8 cellular contexts compared by ENCODE assay signal in genomic region chr11:57349491-57350274, GRCh38. TPM values are rescaled to one million over a fixed set of nuclear protein-coding genes. Genes with fewer than 3 reads are reported as not detected.
DNase-seq lines count a peak whose midpoint lies in the region; ATAC-seq and TF ChIP-seq lines count a peak whose summit lies in the region.

No MANE protein-coding gene starts in this region.

- no peak overlapping the region for H3K4me3 ChIP-seq in heart left ventricle

- no peaks in the 10 kb centered on the region for H3K27me3 ChIP-seq in heart left ventricle

- ATAC-seq in heart left ventricle: peak in 3 of 4 donors; percentile 62 to 82 (median 71)
- no peak for ATAC-seq in HG03439 (IDR thresholded peaks at IDR 0.05; ENCODE audit: unreplicated experiment)
- ATAC-seq in HG03354 (IDR thresholded peaks at IDR 0.05; ENCODE audit: poor library complexity, severe bottlenecking, unreplicated experiment): no peak

- intact Hi-C loops in heart left ventricle (cut with DNase I): loop anchor here (2.0 to 10.0 kb wide), 17 partner anchors 57 to 1165 kb away; partner anchors contain the start of genes YPEL4 (in 4 of the 10), SLC43A3 (in 2 of the 10) and SLC43A1 (in 1 of the 10)

- TF ChIP-seq CTCF in 22Rv1 (IDR thresholded peaks at IDR 0.05) (peak; percentile 96), heart left ventricle (IDR thresholded peaks at IDR 0.05) (peak; percentile 88 to 95 (median 92))

- DNase-seq in GM19240 (ENCODE audit: insufficient read length, low spot score) (peak; percentile 50), RPMI7951 (ENCODE audit: low read depth) (peak; percentile 48), heart left ventricle (peak; percentile 65 to 89 (median 72)), retina (peak; percentile 89)
- DNase-seq in activated naive CD4-positive, alpha-beta T cell treated with anti-CD3 and anti-CD28 coated beads, Interleukin-2, amount 50 U/mL, for 16 hours: peak; percentile 65

- TF ChIP-seq POLR2A in heart left ventricle (IDR thresholded peaks at IDR 0.05): no peak

- peaks cover 0 to 14% (median 5%) of the 10 kb centered on the region in 12 donors for H3K4me1 ChIP-seq in heart left ventricle

- no peak overlapping the region for H3K27ac ChIP-seq in 22Rv1
- peak overlapping the region in 8 of 12 donors; percentile 0 to 71 (median 30) for H3K27ac ChIP-seq in heart left ventricle

- H3K9me3 ChIP-seq in heart left ventricle: peaks cover 0 to 7% (median 0%) of the 10 kb centered on the region in 12 donors

- H3K36me3 ChIP-seq in heart left ventricle: no peaks in the 10 kb centered on the region

- WGBS in heart left ventricle, 4 donors: 15 to 17% (median 16%) methylated on average over 27 to 31 of the region's 31 CpGs

RNA-seq across cellular contexts. Expression of gene P2RX3, which starts 11.5 kb away (rescaled TPM):
- total RNA-seq in RPMI7951 (2014; rRNA removed; shearing (Covaris generic)): not detected in 2 replicates
- 1 to 10 TPM in 7 of 9 donors, under 1 TPM in 2; 0.63 to 7.1 (median 1.5) TPM for total RNA-seq in heart left ventricle
- polyA plus RNA-seq in heart left ventricle: under 1 TPM; 0.35 to 0.72 TPM

RNA-seq across cellular contexts. Expression of gene SSRP1, which starts 14.0 kb away (rescaled TPM):
- 105 and 106 TPM in 2 replicates for total RNA-seq in RPMI7951 (2014; rRNA removed; shearing (Covaris generic))
- total RNA-seq in heart left ventricle: 10 to 100 TPM; 31.8 to 60.4 (median 41.6) TPM
- polyA plus RNA-seq in heart left ventricle: 10 to 100 TPM; 21.8 to 86.5 TPM

RNA-seq across cellular contexts. Expression of gene TNKS1BP1, which starts 24.9 kb away (rescaled TPM):
- 21.9 and 24.8 TPM in 2 replicates for total RNA-seq in RPMI7951 (2014; rRNA removed; shearing (Covaris generic))
- total RNA-seq in heart left ventricle: 10 to 100 TPM; 25.3 to 68.3 (median 33.1) TPM
- 10 to 100 TPM; 36.9 to 45.3 TPM for polyA plus RNA-seq in heart left ventricle

RNA-seq across cellular contexts. Expression of gene PRG3, which starts 31.3 kb away (rescaled TPM):
- total RNA-seq in RPMI7951 (2014; rRNA removed; shearing (Covaris generic)): not detected in 2 replicates
- total RNA-seq in heart left ventricle: not detected
- not detected for polyA plus RNA-seq in heart left ventricle

RNA-seq across cellular contexts. Expression of gene PRG2, which starts 40.8 kb away (rescaled TPM):
- not detected in 2 replicates for total RNA-seq in RPMI7951 (2014; rRNA removed; shearing (Covaris generic))
- total RNA-seq in heart left ventricle: under 1 TPM in 4 of 9 donors, not detected in 5; 0.14 to 0.27 (median 0.22) TPM
- polyA plus RNA-seq in heart left ventricle: under 1 TPM in 1 of 2 donors, not detected in 1; 0.04 TPM

Comparison
In these comparisons a context has a peak if more than half of its experiments do, and no peak if none do; other contexts are left out.
1. ATAC-seq: peak in heart left ventricle (3 of 4); none in HG03439 (single experiment) and HG03354 (single experiment).
2. Peak in every context shown above with its lines, with median percentiles within 50 percentile points of each other: DNase-seq.